Comparison of ENCODE assay signal across 2 cellular contexts in the genomic region with DNA sequence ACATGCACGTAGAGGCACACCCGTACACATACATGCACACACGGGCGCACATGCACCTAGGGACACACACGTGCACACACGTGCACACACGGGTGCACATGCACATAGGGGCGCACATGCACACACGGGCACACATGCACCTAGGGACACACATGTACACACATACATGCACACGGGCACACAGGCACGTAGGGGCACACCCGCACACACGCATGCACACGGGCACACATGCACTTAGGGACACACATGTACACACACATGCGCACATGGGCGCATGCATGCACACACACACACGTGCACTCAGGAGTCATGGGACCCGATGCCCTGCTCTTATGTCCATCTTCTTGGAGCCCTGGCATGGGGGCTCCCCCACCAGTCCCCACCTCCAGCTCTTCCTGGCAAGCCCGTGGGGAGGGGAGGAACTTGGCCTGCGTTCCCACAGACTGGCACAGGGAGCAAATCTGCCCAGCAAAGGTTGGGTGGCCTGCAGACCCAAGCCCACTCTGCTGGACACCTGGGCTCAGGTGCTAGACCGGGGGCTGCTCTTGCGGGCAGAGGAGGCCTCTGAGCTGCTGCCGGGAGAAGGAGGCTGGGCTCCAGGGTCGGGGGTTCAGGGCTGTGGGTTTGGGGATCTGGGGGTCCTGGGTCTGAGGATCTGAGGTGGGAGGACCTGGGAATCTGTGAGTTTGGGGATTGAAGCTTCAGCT.
TF ChIP-seq lines count a peak whose summit lies in the region.

No MANE protein-coding gene starts in this region.

TF ChIP-seq in HepG2, 621 proteins besides CTCF, POLR2A, EP300 and RAD21:
- TF ChIP-seq BORCS8-MEF2B (CRISPR knock-in tag; IDR thresholded peaks at IDR 0.05), result no peak
- TF ChIP-seq, protein P1, sequence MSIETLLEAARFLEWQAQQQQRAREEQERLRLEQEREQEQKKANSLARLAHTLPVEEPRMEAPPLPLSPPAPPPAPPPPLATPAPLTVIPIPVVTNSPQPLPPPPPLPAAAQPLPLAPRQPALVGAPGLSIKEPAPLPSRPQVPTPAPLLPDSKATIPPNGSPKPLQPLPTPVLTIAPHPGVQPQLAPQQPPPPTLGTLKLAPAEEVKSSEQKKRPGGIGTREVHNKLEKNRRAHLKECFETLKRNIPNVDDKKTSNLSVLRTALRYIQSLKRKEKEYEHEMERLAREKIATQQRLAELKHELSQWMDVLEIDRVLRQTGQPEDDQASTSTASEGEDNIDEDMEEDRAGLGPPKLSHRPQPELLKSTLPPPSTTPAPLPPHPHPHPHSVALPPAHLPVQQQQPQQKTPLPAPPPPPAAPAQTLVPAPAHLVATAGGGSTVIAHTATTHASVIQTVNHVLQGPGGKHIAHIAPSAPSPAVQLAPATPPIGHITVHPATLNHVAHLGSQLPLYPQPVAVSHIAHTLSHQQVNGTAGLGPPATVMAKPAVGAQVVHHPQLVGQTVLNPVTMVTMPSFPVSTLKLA (IDR thresholded peaks at IDR 0.05), result peak; percentile 87
TF ChIP-seq in HepG2: peak in this region for 1.

TF ChIP-seq in H1, 55 proteins besides CTCF, POLR2A, EP300 and RAD21:
- TF ChIP-seq, protein P2, sequence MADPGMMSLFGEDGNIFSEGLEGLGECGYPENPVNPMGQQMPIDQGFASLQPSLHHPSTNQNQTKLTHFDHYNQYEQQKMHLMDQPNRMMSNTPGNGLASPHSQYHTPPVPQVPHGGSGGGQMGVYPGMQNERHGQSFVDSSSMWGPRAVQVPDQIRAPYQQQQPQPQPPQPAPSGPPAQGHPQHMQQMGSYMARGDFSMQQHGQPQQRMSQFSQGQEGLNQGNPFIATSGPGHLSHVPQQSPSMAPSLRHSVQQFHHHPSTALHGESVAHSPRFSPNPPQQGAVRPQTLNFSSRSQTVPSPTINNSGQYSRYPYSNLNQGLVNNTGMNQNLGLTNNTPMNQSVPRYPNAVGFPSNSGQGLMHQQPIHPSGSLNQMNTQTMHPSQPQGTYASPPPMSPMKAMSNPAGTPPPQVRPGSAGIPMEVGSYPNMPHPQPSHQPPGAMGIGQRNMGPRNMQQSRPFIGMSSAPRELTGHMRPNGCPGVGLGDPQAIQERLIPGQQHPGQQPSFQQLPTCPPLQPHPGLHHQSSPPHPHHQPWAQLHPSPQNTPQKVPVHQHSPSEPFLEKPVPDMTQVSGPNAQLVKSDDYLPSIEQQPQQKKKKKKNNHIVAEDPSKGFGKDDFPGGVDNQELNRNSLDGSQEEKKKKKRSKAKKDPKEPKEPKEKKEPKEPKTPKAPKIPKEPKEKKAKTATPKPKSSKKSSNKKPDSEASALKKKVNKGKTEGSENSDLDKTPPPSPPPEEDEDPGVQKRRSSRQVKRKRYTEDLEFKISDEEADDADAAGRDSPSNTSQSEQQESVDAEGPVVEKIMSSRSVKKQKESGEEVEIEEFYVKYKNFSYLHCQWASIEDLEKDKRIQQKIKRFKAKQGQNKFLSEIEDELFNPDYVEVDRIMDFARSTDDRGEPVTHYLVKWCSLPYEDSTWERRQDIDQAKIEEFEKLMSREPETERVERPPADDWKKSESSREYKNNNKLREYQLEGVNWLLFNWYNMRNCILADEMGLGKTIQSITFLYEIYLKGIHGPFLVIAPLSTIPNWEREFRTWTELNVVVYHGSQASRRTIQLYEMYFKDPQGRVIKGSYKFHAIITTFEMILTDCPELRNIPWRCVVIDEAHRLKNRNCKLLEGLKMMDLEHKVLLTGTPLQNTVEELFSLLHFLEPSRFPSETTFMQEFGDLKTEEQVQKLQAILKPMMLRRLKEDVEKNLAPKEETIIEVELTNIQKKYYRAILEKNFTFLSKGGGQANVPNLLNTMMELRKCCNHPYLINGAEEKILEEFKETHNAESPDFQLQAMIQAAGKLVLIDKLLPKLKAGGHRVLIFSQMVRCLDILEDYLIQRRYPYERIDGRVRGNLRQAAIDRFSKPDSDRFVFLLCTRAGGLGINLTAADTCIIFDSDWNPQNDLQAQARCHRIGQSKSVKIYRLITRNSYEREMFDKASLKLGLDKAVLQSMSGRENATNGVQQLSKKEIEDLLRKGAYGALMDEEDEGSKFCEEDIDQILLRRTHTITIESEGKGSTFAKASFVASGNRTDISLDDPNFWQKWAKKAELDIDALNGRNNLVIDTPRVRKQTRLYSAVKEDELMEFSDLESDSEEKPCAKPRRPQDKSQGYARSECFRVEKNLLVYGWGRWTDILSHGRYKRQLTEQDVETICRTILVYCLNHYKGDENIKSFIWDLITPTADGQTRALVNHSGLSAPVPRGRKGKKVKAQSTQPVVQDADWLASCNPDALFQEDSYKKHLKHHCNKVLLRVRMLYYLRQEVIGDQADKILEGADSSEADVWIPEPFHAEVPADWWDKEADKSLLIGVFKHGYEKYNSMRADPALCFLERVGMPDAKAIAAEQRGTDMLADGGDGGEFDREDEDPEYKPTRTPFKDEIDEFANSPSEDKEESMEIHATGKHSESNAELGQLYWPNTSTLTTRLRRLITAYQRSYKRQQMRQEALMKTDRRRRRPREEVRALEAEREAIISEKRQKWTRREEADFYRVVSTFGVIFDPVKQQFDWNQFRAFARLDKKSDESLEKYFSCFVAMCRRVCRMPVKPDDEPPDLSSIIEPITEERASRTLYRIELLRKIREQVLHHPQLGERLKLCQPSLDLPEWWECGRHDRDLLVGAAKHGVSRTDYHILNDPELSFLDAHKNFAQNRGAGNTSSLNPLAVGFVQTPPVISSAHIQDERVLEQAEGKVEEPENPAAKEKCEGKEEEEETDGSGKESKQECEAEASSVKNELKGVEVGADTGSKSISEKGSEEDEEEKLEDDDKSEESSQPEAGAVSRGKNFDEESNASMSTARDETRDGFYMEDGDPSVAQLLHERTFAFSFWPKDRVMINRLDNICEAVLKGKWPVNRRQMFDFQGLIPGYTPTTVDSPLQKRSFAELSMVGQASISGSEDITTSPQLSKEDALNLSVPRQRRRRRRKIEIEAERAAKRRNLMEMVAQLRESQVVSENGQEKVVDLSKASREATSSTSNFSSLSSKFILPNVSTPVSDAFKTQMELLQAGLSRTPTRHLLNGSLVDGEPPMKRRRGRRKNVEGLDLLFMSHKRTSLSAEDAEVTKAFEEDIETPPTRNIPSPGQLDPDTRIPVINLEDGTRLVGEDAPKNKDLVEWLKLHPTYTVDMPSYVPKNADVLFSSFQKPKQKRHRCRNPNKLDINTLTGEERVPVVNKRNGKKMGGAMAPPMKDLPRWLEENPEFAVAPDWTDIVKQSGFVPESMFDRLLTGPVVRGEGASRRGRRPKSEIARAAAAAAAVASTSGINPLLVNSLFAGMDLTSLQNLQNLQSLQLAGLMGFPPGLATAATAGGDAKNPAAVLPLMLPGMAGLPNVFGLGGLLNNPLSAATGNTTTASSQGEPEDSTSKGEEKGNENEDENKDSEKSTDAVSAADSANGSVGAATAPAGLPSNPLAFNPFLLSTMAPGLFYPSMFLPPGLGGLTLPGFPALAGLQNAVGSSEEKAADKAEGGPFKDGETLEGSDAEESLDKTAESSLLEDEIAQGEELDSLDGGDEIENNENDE (IDR thresholded peaks at IDR 0.05; ENCODE audit: insufficient replicate concordance, low read length), result no peak
- TF ChIP-seq CBX5 (IDR thresholded peaks at IDR 0.05; ENCODE audit: low read depth, low read length), result no peak
- TF ChIP-seq ZNF274 (IDR thresholded peaks at IDR 0.05; ENCODE audit: borderline replicate concordance, extremely low read depth, low read length), result no peak
- TF ChIP-seq CBX8 (IDR thresholded peaks at IDR 0.05; ENCODE audit: borderline replicate concordance, low read depth, low read length), result no peak
- TF ChIP-seq, protein P3, sequence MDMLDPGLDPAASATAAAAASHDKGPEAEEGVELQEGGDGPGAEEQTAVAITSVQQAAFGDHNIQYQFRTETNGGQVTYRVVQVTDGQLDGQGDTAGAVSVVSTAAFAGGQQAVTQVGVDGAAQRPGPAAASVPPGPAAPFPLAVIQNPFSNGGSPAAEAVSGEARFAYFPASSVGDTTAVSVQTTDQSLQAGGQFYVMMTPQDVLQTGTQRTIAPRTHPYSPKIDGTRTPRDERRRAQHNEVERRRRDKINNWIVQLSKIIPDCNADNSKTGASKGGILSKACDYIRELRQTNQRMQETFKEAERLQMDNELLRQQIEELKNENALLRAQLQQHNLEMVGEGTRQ (IDR thresholded peaks at IDR 0.05; ENCODE audit: low read length), result no peak
- no peak for TF ChIP-seq SIRT6 (IDR thresholded peaks at IDR 0.05; ENCODE audit: low read length)
- TF ChIP-seq ASH2L (IDR thresholded peaks at IDR 0.05; ENCODE audit: low read length), result no peak
- TF ChIP-seq RNF2 (IDR thresholded peaks at IDR 0.05; ENCODE audit: borderline replicate concordance, low read depth, low read length, missing control alignments, poor library complexity, severe bottlenecking), result no peak
